In genomic region chr2:182541268-182541667, GRCh38 we compare ENCODE assay signal across 11 cellular contexts.
DNase-seq lines count a peak whose midpoint lies in the region; ATAC-seq and TF ChIP-seq lines count a peak whose summit lies in the region.
"Had no signal": no experiment of that assay in that cellular context is flagged by ENCODE, and none has a peak within 500 bp of the region (broad histone marks: within the 10 kb centered on the region; RNA-seq: fewer than 3 reads in every experiment).

No MANE protein-coding gene starts in this region.

- intact Hi-C loops in Right ventricle myocardium inferior (cut with DNase I): no loop called here
- intact Hi-C loops in prostate gland (cut with DNase I): no loop called here

- peak; percentile 86 for ATAC-seq in GM18861 (IDR thresholded peaks at IDR 0.05; ENCODE audit: unreplicated experiment)
- peak; percentile 71 for ATAC-seq in GM21515 (IDR thresholded peaks at IDR 0.05; ENCODE audit: unreplicated experiment)
- ATAC-seq in HG03097 (IDR thresholded peaks at IDR 0.05; ENCODE audit: low FRiP score, unreplicated experiment): peak; percentile 84
- no peak for ATAC-seq in Right ventricle myocardium inferior
- ATAC-seq: CD8-positive, alpha-beta T cell had no signal

- POLR2A ChIA-PET in HEK293T (lab: Yijun Ruan, JAX): no interaction called here

- H3K27ac ChIP-seq in prostate gland: no peak overlapping the region

- no peak overlapping the region for H3K4me3 ChIP-seq in prostate gland

- DNase-seq in SKM-1 (lab: John Stamatoyannopoulos, UW; ENCODE audit: unreplicated experiment) (peak; percentile 48), Right ventricle myocardium inferior (ENCODE audit: missing footprints) (no peak), prostate gland (ENCODE audit: low spot score) (no peak), HEK293T (ENCODE audit: extremely low spot score) (no peak)
- no peak for DNase-seq in activated T-cell treated with anti-CD3 and anti-CD28 coated beads, Interleukin-2, amount 50 U/mL, for 1 hour
- DNase-seq: CD8-positive, alpha-beta T cell; effector CD4-positive, alpha-beta T cell; NCI-H226 had no signal

- CTCF ChIA-PET in HEK293T (lab: Yijun Ruan, JAX): no interaction called here

- no peaks in the 10 kb centered on the region for H3K9me3 ChIP-seq in prostate gland

- no peak for TF ChIP-seq CTCF in prostate gland (IDR thresholded peaks at IDR 0.05)

- no peak for TF ChIP-seq POLR2A in prostate gland (IDR thresholded peaks at IDR 0.05)

- H3K36me3 ChIP-seq in prostate gland: no peaks in the 10 kb centered on the region

- H3K4me1 ChIP-seq in prostate gland (replicated peaks): no peaks in the 10 kb centered on the region

- no peaks in the 10 kb centered on the region for H3K27me3 ChIP-seq in prostate gland (replicated peaks; ENCODE audit: insufficient read depth)

TF ChIP-seq in HEK293T, 16 proteins besides CTCF, POLR2A, EP300 and RAD21:
- TF ChIP-seq SP1 (IDR thresholded peaks at IDR 0.05) (no peak), TARDBP (IDR thresholded peaks at IDR 0.05) (no peak), FOXM1 (IDR thresholded peaks at IDR 0.05; ENCODE audit: borderline replicate concordance) (no peak), HDGF (IDR thresholded peaks at IDR 0.05; ENCODE audit: borderline replicate concordance) (no peak), L3MBTL2 (conservative IDR thresholded peaks at IDR 0.05) (no peak), NFRKB (IDR thresholded peaks at IDR 0.05) (no peak), ARNT (IDR thresholded peaks at IDR 0.05) (no peak)
